11 cellular contexts compared by ENCODE assay signal in genomic region chr6:43180985-43181384, GRCh38. TPM values are rescaled to one million over a fixed set of nuclear protein-coding genes. Genes with fewer than 3 reads are reported as not detected.
DNase-seq lines count a peak whose midpoint lies in the region; TF ChIP-seq lines count a peak whose summit lies in the region.
"Had no signal": no experiment of that assay in that cellular context is flagged by ENCODE, and none has a peak within 500 bp of the region (broad histone marks: within the 10 kb centered on the region; RNA-seq: fewer than 3 reads in every experiment).

No MANE protein-coding gene starts in this region.

- POLR2A ChIA-PET in OCI-LY7 (lab: Charles Lee), result no interaction called here

- H2AFZ ChIP-seq in OCI-LY7 (ENCODE audit: low read length), result no peak overlapping the region

- peak overlapping the region; percentile 86 for H3K4me3 Mint-ChIP-seq in chondrocyte (ENCODE audit: unreplicated experiment)
- H3K4me3 Mint-ChIP-seq in osteocyte (ENCODE audit: unreplicated experiment), result peak overlapping the region; percentile 93

- peak overlapping the region; percentile 76; the same call in 1 of the 2 replicates for H3K9ac ChIP-seq in ES-I3 (ENCODE audit: low read depth, low read length)

- TF ChIP-seq CTCF in OCI-LY7 (conservative IDR thresholded peaks at IDR 0.05; ENCODE audit: low read length) (no peak), chondrocyte (IDR thresholded peaks at IDR 0.05) (no peak), osteocyte (IDR thresholded peaks at IDR 0.05) (no peak)

- intact Hi-C loops in OCI-LY7 (cut with micrococcal nuclease; ENCODE audit: unreplicated experiment), result no loop called here

- peak overlapping the region; percentile 51 for H3K27ac ChIP-seq in OCI-LY7 (ENCODE audit: low read depth, low read length, poor library complexity, severe bottlenecking)

- DNase-seq in OCI-LY7 (ENCODE audit: low spot score), result no peak
- no peak for DNase-seq in chondrocyte (ENCODE audit: low spot score)
- DNase-seq in osteocyte (ENCODE audit: extremely low spot score, unreplicated experiment), result no peak
- DNase-seq in stimulated activated CD4-positive, alpha-beta T cell treated with anti-CD3 and anti-CD28 coated beads, Interleukin-2, amount 100 ng/mL, for 24 hours, result no peak
- DNase-seq in NCI-H2196 treated with DMSO at 0.1 percent for 48 hours (lab: John Stamatoyannopoulos, UW; ENCODE audit: unreplicated experiment), result no peak
- no peak for DNase-seq in NCI-H1048 (lab: John Stamatoyannopoulos, UW)
- DNase-seq in HT-29 (ENCODE audit: low spot score), result no peak
- DNase-seq: cortex of kidney, left cardiac atrium, NCI-H187 had no signal

- no peak overlapping the region for H3K4me3 ChIP-seq in OCI-LY7 (ENCODE audit: low read depth, low read length, poor library complexity, severe bottlenecking)

- BruUV-seq in OCI-LY7 (replicated peaks; lab: Mats Ljungman, UMichigan), result no TSS peak

- H3K36me3 Mint-ChIP-seq in chondrocyte (ENCODE audit: low read depth), result peaks cover 21% of the 10 kb centered on the region
- H3K36me3 Mint-ChIP-seq in osteocyte (ENCODE audit: unreplicated experiment), result peaks cover 16% of the 10 kb centered on the region

- H3K79me2 ChIP-seq in OCI-LY7 (ENCODE audit: insufficient read depth, low read depth, low read length), result no peaks in the 10 kb centered on the region

- H3K9me3 ChIP-seq in ES-I3 (ENCODE audit: control insufficient read depth, insufficient read depth, low read length) (no peaks in the 10 kb centered on the region), OCI-LY7 (ENCODE audit: low read length) (no peaks in the 10 kb centered on the region)

- peak overlapping the region; percentile 85 for H3K27ac Mint-ChIP-seq in chondrocyte (ENCODE audit: unreplicated experiment)
- H3K27ac Mint-ChIP-seq in osteocyte (ENCODE audit: unreplicated experiment), result peak overlapping the region; percentile 90

- no peaks in the 10 kb centered on the region for H3K9me2 ChIP-seq in OCI-LY7 (ENCODE audit: insufficient read depth, low read length)

- H3K36me3 ChIP-seq in ES-I3 (ENCODE audit: insufficient read depth, low read length) (peaks cover 2% of the 10 kb centered on the region; the same call in 1 of the 2 replicates), OCI-LY7 (ENCODE audit: insufficient read depth, low read length) (peaks cover 32% of the 10 kb centered on the region)

- CTCF ChIA-PET in OCI-LY7 (lab: Charles Lee; ENCODE audit: unreplicated experiment), result no interaction called here

- peaks cover 28% of the 10 kb centered on the region for H3K4me1 Mint-ChIP-seq in chondrocyte (ENCODE audit: low read depth)
- H3K4me1 Mint-ChIP-seq in osteocyte (ENCODE audit: unreplicated experiment), result peaks cover 27% of the 10 kb centered on the region

- peak overlapping the region; percentile 96; the same call in 1 of the 2 replicates for H3K4me2 ChIP-seq in OCI-LY7 (ENCODE audit: low read length)

- H3K4me1 ChIP-seq in ES-I3 (ENCODE audit: insufficient read depth, low read length) (peaks cover 13% of the 10 kb centered on the region; the same call in 1 of the 2 replicates), OCI-LY7 (ENCODE audit: insufficient read depth, low read length, poor library complexity, severe bottlenecking) (peaks cover 23% of the 10 kb centered on the region)

- H3K27me3 Mint-ChIP-seq in chondrocyte (ENCODE audit: low read depth) (no peaks in the 10 kb centered on the region), osteocyte (ENCODE audit: unreplicated experiment) (no peaks in the 10 kb centered on the region)

- no peaks in the 10 kb centered on the region for H4K20me1 ChIP-seq in OCI-LY7 (ENCODE audit: insufficient read depth, low read length)

- H3K9me3 Mint-ChIP-seq in chondrocyte (ENCODE audit: low read depth) (no peaks in the 10 kb centered on the region), osteocyte (ENCODE audit: unreplicated experiment) (no peaks in the 10 kb centered on the region)

RNA-seq across cellular contexts. Expression of gene CUL9, which starts 1.0 kb away (rescaled TPM):
- total RNA-seq in OCI-LY7 (2014; rRNA removed; shearing (Covaris generic)), result 27.4 and 37.0 TPM in 2 replicates
- total RNA-seq in OCI-LY7 (2022) (31.1 and 32.9 TPM in 2 replicates), chondrocyte (17.5 to 36.6 TPM (median 19.8 TPM) in 3 replicates), osteocyte (39.5 and 41.9 TPM in 2 replicates)
- 13.5 and 17.2 TPM in 2 replicates for total RNA-seq in HT-29 (2014; rRNA removed; shearing (Covaris generic))

RNA-seq across cellular contexts. Expression of gene SRF, which starts 9.9 kb away (rescaled TPM):
- total RNA-seq in OCI-LY7 (2014; rRNA removed; shearing (Covaris generic)), result 17.6 and 22.8 TPM in 2 replicates
- total RNA-seq in OCI-LY7 (2022) (23.1 and 24.2 TPM in 2 replicates), chondrocyte (42.2 to 43.9 TPM (median 42.7 TPM) in 3 replicates), osteocyte (29.8 and 32.5 TPM in 2 replicates)
- total RNA-seq in HT-29 (2014; rRNA removed; shearing (Covaris generic)), result 49.2 and 57.4 TPM in 2 replicates

RNA-seq across cellular contexts. Expression of gene DNPH1, which starts 48.3 kb away (rescaled TPM):
- 111 and 126 TPM in 2 replicates for total RNA-seq in OCI-LY7 (2014; rRNA removed; shearing (Covaris generic))
- total RNA-seq in OCI-LY7 (2022) (58.7 and 65.5 TPM in 2 replicates), chondrocyte (22.8 to 34.1 TPM (median 24.5 TPM) in 3 replicates), osteocyte (27.2 and 35.6 TPM in 2 replicates)
- 125 and 130 TPM in 2 replicates for total RNA-seq in HT-29 (2014; rRNA removed; shearing (Covaris generic))
